ENCODE assay signal across 1 cellular context in genomic region chr3:9862391-9863235, GRCh38.
TF ChIP-seq lines count a peak whose summit lies in the region.

No MANE protein-coding gene starts in this region.

TF ChIP-seq in HepG2, 621 proteins besides CTCF, POLR2A, EP300 and RAD21 (continued from another document and continues in another):
- TF ChIP-seq ZNF142 (CRISPR knock-in tag; IDR thresholded peaks at IDR 0.05) (no peak; the same call in 1 of the 2 replicates), ZBTB49 (CRISPR knock-in tag; IDR thresholded peaks at IDR 0.05; ENCODE audit: borderline replicate concordance) (no peak), ZNF567 (CRISPR knock-in tag; IDR thresholded peaks at IDR 0.05; ENCODE audit: borderline replicate concordance) (0 out of 2 replicates have a peak, but pooled peaks have one; percentile 53), ZNF547 (CRISPR knock-in tag; IDR thresholded peaks at IDR 0.05) (no peak; the same call in 1 of the 2 replicates), ZNF746 (CRISPR knock-in tag; IDR thresholded peaks at IDR 0.05) (no peak), MAFF (IDR thresholded peaks at IDR 0.05; ENCODE audit: low read depth, low read length) (no peak), SNAPC5 (CRISPR knock-in tag; IDR thresholded peaks at IDR 0.05; ENCODE audit: borderline replicate concordance) (no peak), STAT5B (CRISPR knock-in tag; IDR thresholded peaks at IDR 0.05) (0 out of 2 replicates have a peak, but pooled peaks have one; percentile 46), PITX1 (CRISPR knock-in tag; IDR thresholded peaks at IDR 0.05) (peak; percentile 55; the same call in 1 of the 2 replicates), SP5 (CRISPR knock-in tag; IDR thresholded peaks at IDR 0.05; ENCODE audit: borderline replicate concordance, low read depth) (peak; percentile 68), ZSCAN21 (CRISPR knock-in tag; IDR thresholded peaks at IDR 0.05; ENCODE audit: borderline replicate concordance) (peak; percentile 65; the same call in 1 of the 2 replicates), ZFYVE20 (CRISPR knock-in tag; IDR thresholded peaks at IDR 0.05; ENCODE audit: borderline replicate concordance, low read depth) (no peak), ATF4 (CRISPR knock-in tag; IDR thresholded peaks at IDR 0.05) (no peak), ZNF451 (CRISPR knock-in tag; IDR thresholded peaks at IDR 0.05) (peak; percentile 37; the same call in 1 of the 2 replicates), NR2F6 (IDR thresholded peaks at IDR 0.05) (no peak; the same call in none of the 2 replicates), NR2F6 (CRISPR knock-in tag; IDR thresholded peaks at IDR 0.05) (peak; percentile 75), ATF7-NPFF (CRISPR knock-in tag; IDR thresholded peaks at IDR 0.05; ENCODE audit: low read depth) (peak; percentile 55; the same call in 1 of the 2 replicates), ATAD3A (CRISPR knock-in tag; IDR thresholded peaks at IDR 0.05) (no peak), TFDP2 (CRISPR knock-in tag; IDR thresholded peaks at IDR 0.05) (peak; percentile 39; the same call in 1 of the 2 replicates), ZNF136 (CRISPR knock-in tag; IDR thresholded peaks at IDR 0.05; ENCODE audit: low read depth) (0 out of 2 replicates have a peak, but pooled peaks have one; percentile 67), ZBTB4 (CRISPR knock-in tag; IDR thresholded peaks at IDR 0.05; ENCODE audit: borderline replicate concordance) (no peak), ZNF788 (CRISPR knock-in tag; IDR thresholded peaks at IDR 0.05; ENCODE audit: borderline replicate concordance) (peak; percentile 35; the same call in 1 of the 2 replicates), DDIT3 (CRISPR knock-in tag; IDR thresholded peaks at IDR 0.05) (no peak), MED1 (CRISPR knock-in tag; IDR thresholded peaks at IDR 0.05) (peak; percentile 53; the same call in 1 of the 2 replicates), CBX2 (IDR thresholded peaks at IDR 0.05; ENCODE audit: low read depth, low read length) (no peak), CBX2 (CRISPR knock-in tag; IDR thresholded peaks at IDR 0.05; ENCODE audit: low read depth) (no peak), KDM1A (CRISPR knock-in tag; IDR thresholded peaks at IDR 0.05) (no peak), ZNF281 (CRISPR knock-in tag; IDR thresholded peaks at IDR 0.05; ENCODE audit: borderline replicate concordance) (no peak), RFXANK (CRISPR knock-in tag; IDR thresholded peaks at IDR 0.05) (no peak; the same call in 1 of the 2 replicates), FOXK2 (IDR thresholded peaks at IDR 0.05) (no peak), SP1 (IDR thresholded peaks at IDR 0.05) (no peak), SP1 (CRISPR knock-in tag; IDR thresholded peaks at IDR 0.05) (peak; percentile 25; the same call in 1 of the 2 replicates), ZNF383 (CRISPR knock-in tag; IDR thresholded peaks at IDR 0.05; ENCODE audit: borderline replicate concordance) (no peak), SPEN (CRISPR knock-in tag; IDR thresholded peaks at IDR 0.05; ENCODE audit: low read depth) (peak; percentile 68), MLLT10 (CRISPR knock-in tag; IDR thresholded peaks at IDR 0.05) (no peak), RBM39 (IDR thresholded peaks at IDR 0.05; ENCODE audit: low read depth, low read length, poor library complexity, severe bottlenecking) (peak; percentile 45), DMAP1 (CRISPR knock-in tag; IDR thresholded peaks at IDR 0.05) (peak; percentile 49; the same call in 1 of the 2 replicates), TRIM24 (CRISPR knock-in tag; IDR thresholded peaks at IDR 0.05) (no peak), ZFP90 (CRISPR knock-in tag; IDR thresholded peaks at IDR 0.05; ENCODE audit: borderline replicate concordance) (no peak)
